8 cellular contexts compared by ENCODE assay signal in the genomic region with DNA sequence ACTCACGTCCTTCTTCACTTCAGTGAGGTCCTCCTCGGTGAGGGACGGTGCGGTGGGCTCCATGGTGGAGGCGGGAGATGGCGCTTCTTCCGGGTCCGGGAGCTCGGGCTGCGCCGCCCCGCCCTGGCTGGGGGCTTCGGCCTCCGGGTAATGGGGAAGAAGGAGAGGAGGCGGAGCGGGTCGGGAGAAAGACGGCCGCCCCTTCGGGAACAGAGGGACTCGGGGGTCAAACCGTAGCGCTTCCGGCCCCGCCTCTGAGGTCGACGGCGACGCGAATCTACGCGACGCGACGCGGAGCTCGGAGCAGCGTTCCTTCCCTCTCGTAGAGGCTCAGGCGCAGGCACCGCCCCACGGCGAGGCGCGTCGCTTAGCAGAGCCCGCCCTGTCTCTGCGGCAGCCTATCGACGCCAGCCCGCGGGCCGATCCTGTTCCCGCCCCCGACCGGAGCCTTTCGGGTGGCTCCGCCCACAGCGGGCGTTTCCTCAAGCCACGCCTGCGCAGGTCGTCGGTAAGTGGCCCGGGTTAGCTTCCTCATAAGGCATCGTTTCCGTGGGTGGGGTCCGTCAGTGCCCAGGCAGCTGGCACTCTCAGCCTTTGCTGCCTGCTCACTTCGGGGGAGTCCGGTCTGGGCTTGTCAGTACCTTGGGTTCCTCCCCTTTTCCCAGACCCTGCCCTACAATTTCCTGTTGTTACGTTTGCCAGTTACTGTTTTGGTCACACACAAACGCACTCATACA. TPM values are rescaled to one million over a fixed set of nuclear protein-coding genes. Genes with fewer than 3 reads are reported as not detected.
DNase-seq lines count a peak whose midpoint lies in the region; TF ChIP-seq lines count a peak whose summit lies in the region.

A gene (minus strand): TSS at position 343 of the 737 bp plus-strand sequence. CDS start 280 bp downstream, at position 63.

- no peaks in the 10 kb centered on the region for H3K27me3 Mint-ChIP-seq in activated naive CD4-positive, alpha-beta T cell treated with anti-CD3 and anti-CD28 coated beads for 36 hours (ENCODE audit: low read depth)

- H3K27me3 ChIP-seq in neuron (ENCODE audit: insufficient read depth, low read length) (no peaks in the 10 kb centered on the region), subcutaneous abdominal adipose tissue (ENCODE audit: control insufficient read depth in 5 of 5, insufficient read depth in 4 of 5, low read length in 5 of 5) (no peaks in the 10 kb centered on the region)

- DNase-seq in GM03348 (ENCODE audit: low spot score) (peak; percentile 97), HFF-Myc (ENCODE audit: extremely low read depth, low read depth) (peak; percentile 89), NAMALWA (ENCODE audit: low spot score) (peak; percentile 98), SK-N-DZ (ENCODE audit: low spot score) (peak; percentile 95), foreskin melanocyte (peak; percentile 98)
- peak; percentile 97 for DNase-seq in activated naive CD4-positive, alpha-beta T cell treated with anti-CD3 and anti-CD28 coated beads for 36 hours

- H3K27ac ChIP-seq in subcutaneous abdominal adipose tissue (ENCODE audit: low read depth, low read length): peak within 1 kb of the TSS; percentile 72

- TF ChIP-seq CTCF in HFF-Myc (IDR thresholded peaks at IDR 0.05; ENCODE audit: low read depth, low read length, missing control alignments): no peak

- H3K4me3 ChIP-seq in HFF-Myc (replicated peaks; ENCODE audit: low read depth, low read length) (peak within 1 kb of the TSS; percentile 78), neuron (ENCODE audit: low read length) (peak within 1 kb of the TSS; percentile 75), subcutaneous abdominal adipose tissue (ENCODE audit: low read depth in 1 of 5, low read length in 5 of 5) (peak within 1 kb of the TSS; percentile 90 to 99 (median 99))

- H3K4me1 Mint-ChIP-seq in activated naive CD4-positive, alpha-beta T cell treated with anti-CD3 and anti-CD28 coated beads for 36 hours (ENCODE audit: low read depth): peaks cover 45% of the 10 kb centered on the region

- peak within 1 kb of the TSS; percentile 80 for H3K4me3 Mint-ChIP-seq in activated naive CD4-positive, alpha-beta T cell treated with anti-CD3 and anti-CD28 coated beads for 36 hours

- peak within 1 kb of the TSS; percentile 87 for H3K27ac Mint-ChIP-seq in activated naive CD4-positive, alpha-beta T cell treated with anti-CD3 and anti-CD28 coated beads for 36 hours

- peak within 1 kb of the TSS; percentile 49 to 97 (median 93) for H3K9ac ChIP-seq in subcutaneous abdominal adipose tissue (ENCODE audit: low read length in 5 of 5)

- H3K9me3 ChIP-seq in neuron (ENCODE audit: low read length): no peaks in the 10 kb centered on the region
- H3K9me3 ChIP-seq in subcutaneous abdominal adipose tissue (ENCODE audit: control insufficient read depth in 5 of 5, low read length in 5 of 5): no peaks in the 10 kb centered on the region

- intact Hi-C loops in activated naive CD4-positive, alpha-beta T cell treated with anti-CD3 and anti-CD28 coated beads for 36 hours (cut with micrococcal nuclease): loop anchor here (1.0 to 10.0 kb wide), 17 partner anchors 17 to 1772 kb away; a partner anchor contains a TSS

- CTCF ChIA-PET in activated naive CD4-positive, alpha-beta T cell treated with anti-CD3 and anti-CD28 coated beads for 36 hours (lab: Charles Lee): interaction anchor here (0.9 to 3.1 kb wide), 4 partner anchors 17 to 333 kb away, joined by 4 to 29 read pairs (median 5); a partner anchor contains a TSS

- H3K36me3 ChIP-seq in neuron (ENCODE audit: insufficient read depth, low read length): no peaks in the 10 kb centered on the region
- H3K36me3 ChIP-seq in subcutaneous abdominal adipose tissue (ENCODE audit: control insufficient read depth in 5 of 5, insufficient read depth in 5 of 5, low read length in 5 of 5): peaks cover 0 to 6% (median under 1%) of the 10 kb centered on the region in 5 donors

- peak within 1 kb of the TSS; percentile 70 for H2AFZ ChIP-seq in neuron (ENCODE audit: low read depth, low read length)

- H3K36me3 Mint-ChIP-seq in activated naive CD4-positive, alpha-beta T cell treated with anti-CD3 and anti-CD28 coated beads for 36 hours (ENCODE audit: low read depth): peaks cover 10% of the 10 kb centered on the region

- H3K9me3 Mint-ChIP-seq in activated naive CD4-positive, alpha-beta T cell treated with anti-CD3 and anti-CD28 coated beads for 36 hours: no peaks in the 10 kb centered on the region

- H3K4me1 ChIP-seq in neuron (ENCODE audit: insufficient read depth, low read length) (peaks cover 15% of the 10 kb centered on the region), subcutaneous abdominal adipose tissue (ENCODE audit: control insufficient read depth in 5 of 5, insufficient read depth in 5 of 5, low read length in 5 of 5) (peaks cover 3 to 46% (median 32%) of the 10 kb centered on the region in 5 donors)

RNA-seq across cellular contexts. Expression of the gene that starts here (rescaled TPM):
- 5.9 and 8.4 TPM in 2 replicates for polyA plus RNA-seq in SK-N-DZ (2014; cell fraction: cytosol; rRNA removed)
- 6.0 and 6.6 TPM in 2 replicates for polyA plus RNA-seq in SK-N-DZ (2014; cell fraction: nucleus; rRNA removed)
- total RNA-seq in activated naive CD4-positive, alpha-beta T cell treated with anti-CD3 and anti-CD28 coated beads for 36 hours: 10 to 100 TPM; 13.8 to 17.7 TPM

Comparison
In these comparisons a context has a peak if more than half of its experiments do, and no peak if none do; other contexts are left out.
1. Peak in every context shown above with its lines: DNase-seq, H3K4me3 ChIP-seq and H3K27ac ChIP-seq.